Comparison of ENCODE assay signal across 27 cellular contexts in the genomic region with DNA sequence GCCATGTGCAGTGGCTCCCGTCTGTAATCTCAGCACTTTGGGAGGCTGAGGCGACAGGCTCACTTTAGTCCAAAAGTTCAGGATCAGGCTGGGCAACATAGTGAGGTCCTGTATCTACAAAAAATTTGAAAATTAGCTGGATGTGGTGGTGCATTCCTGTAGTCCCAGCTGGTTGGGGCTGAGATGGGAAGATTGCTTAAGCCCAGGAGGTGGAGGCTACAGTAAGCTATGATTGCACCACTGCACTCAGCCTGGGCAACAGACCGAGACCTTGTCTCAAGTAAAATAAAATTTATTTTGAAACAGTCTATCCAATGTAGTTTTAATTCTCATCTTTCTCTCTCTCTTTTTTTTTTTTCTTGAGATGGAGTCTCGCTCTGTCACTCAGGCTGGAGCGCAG. TPM values are rescaled to one million over a fixed set of nuclear protein-coding genes. Genes with fewer than 3 reads are reported as not detected.
DNase-seq lines count a peak whose midpoint lies in the region; ATAC-seq and TF ChIP-seq lines count a peak whose summit lies in the region.
"Had no signal": no experiment of that assay in that cellular context is flagged by ENCODE, and none has a peak within 500 bp of the region (broad histone marks: within the 10 kb centered on the region; RNA-seq: fewer than 3 reads in every experiment).

No MANE protein-coding gene starts in this region.

- H3K9me3 ChIP-seq in adipocyte (ENCODE audit: control insufficient read depth, low read length), result peaks cover 9% of the 10 kb centered on the region
- H3K9me3 ChIP-seq in suprapubic skin, result no peaks in the 10 kb centered on the region
- no peaks in the 10 kb centered on the region for H3K9me3 ChIP-seq in CD4-positive, alpha-beta T cell (ENCODE audit: control insufficient read depth, low read length)
- H3K9me3 ChIP-seq: Caco-2, SK-N-SH, tibial artery had no signal

- H3K27ac Mint-ChIP-seq in CD4-positive, alpha-beta T cell, result no peak overlapping the region
- H3K27ac Mint-ChIP-seq: activated T-cell treated with anti-CD3 and anti-CD28 coated beads, Interleukin-2, amount 50 U/mL, for 72 hours; H9; nephron; stimulated activated naive CD8-positive, alpha-beta T cell treated with anti-CD3 and anti-CD28 coated beads, Interleukin-15, Interleukin-2, amounts not matched to agents 100 ng/mL and 50 ng/mL, for 24 hours; T-helper 1 cell treated with Interleukin-12 subunit alpha and Interleukin-12 subunit beta and Interleukin-4 antibody, amounts not matched to agents 30 μg/mL and 1 μg/mL, for 36 hours had no signal

- DNase-seq in adipocyte (ENCODE audit: low read depth) (peak; percentile 70), fibroblast of gingiva (ENCODE audit: low read depth) (peak; percentile 70), left lobe of liver (ENCODE audit: low spot score) (no peak), suprapubic skin (ENCODE audit: low spot score in 2 of 2) (peak; percentile 13 to 35), cortex of kidney (lab: John Stamatoyannopoulos, UW) (no peak)
- no peak for DNase-seq in activated naive CD4-positive, alpha-beta T cell treated with Interleukin-2 at 50 U/mL for 16 hours
- DNase-seq in CD4-positive, alpha-beta T cell, result no peak
- DNase-seq: activated CD4-positive, alpha-beta T cell treated with anti-CD3 and anti-CD28 coated beads, Interleukin-2, amount 50 U/mL, for 4 hours; activated T-cell treated with anti-CD3 and anti-CD28 coated beads, Interleukin-2, amount 50 U/mL, for 72 hours; brain microvascular endothelial cell; Caco-2; DMS53; effector CD4-positive, alpha-beta T cell; H9; MV-4-11; NCI-H146; NCI-H748 treated with DMSO at 0.1 percent for 48 hours; SK-N-SH; small intestine; stimulated activated CD4-positive, alpha-beta T cell treated with anti-CD3 and anti-CD28 coated beads, Interleukin-1b, Interleukin-23, amount 100 ng/mL, for 48 hours; tibial artery had no signal

- peaks cover 35% of the 10 kb centered on the region for H3K36me3 Mint-ChIP-seq in CD4-positive, alpha-beta T cell (ENCODE audit: low read depth)

- POLR2A ChIA-PET in CD4-positive, alpha-beta T cell (lab: Charles Lee), result interaction anchor here (0.6 kb wide), 1 partner anchor 21 kb away, joined by 3 read pairs; a partner anchor contains a TSS

- H3K27ac ChIP-seq in suprapubic skin, result no peak overlapping the region
- no peak overlapping the region for H3K27ac ChIP-seq in CD4-positive, alpha-beta T cell (ENCODE audit: low read depth, low read length)
- H3K27ac ChIP-seq: BLaER1, brain microvascular endothelial cell, HL-60, tibial artery had no signal

- CTCF ChIA-PET in CD4-positive, alpha-beta T cell (lab: Charles Lee), result no interaction called here

- H3K4me3 ChIP-seq in adipocyte (ENCODE audit: low read length), result no peak overlapping the region
- H3K4me3 ChIP-seq in suprapubic skin, result no peak overlapping the region
- H3K4me3 ChIP-seq: BLaER1, tibial artery had no signal

- ATAC-seq in left lobe of liver, result peak; percentile 47
- no peak for ATAC-seq in CD4-positive, alpha-beta T cell (ENCODE audit: poor library complexity)
- ATAC-seq: activated T-cell treated with anti-CD3 and anti-CD28 coated beads, Interleukin-2, amount 50 U/mL, for 72 hours; Right ventricle myocardium inferior had no signal

- no peak for TF ChIP-seq EP300 in suprapubic skin (IDR thresholded peaks at IDR 0.05)

- peaks cover 12% of the 10 kb centered on the region for H3K4me1 ChIP-seq in adipocyte (ENCODE audit: control insufficient read depth, insufficient read depth, low read length)
- H3K4me1 ChIP-seq in suprapubic skin, result no peaks in the 10 kb centered on the region
- H3K4me1 ChIP-seq: BLaER1, Caco-2, tibial artery had no signal

- intact Hi-C loops in CD4-positive, alpha-beta T cell (cut with DNase I, micrococcal nuclease), result no loop called here

- no peaks in the 10 kb centered on the region for H3K27me3 Mint-ChIP-seq in CD4-positive, alpha-beta T cell
- H3K27me3 Mint-ChIP-seq: stimulated activated naive CD8-positive, alpha-beta T cell treated with anti-CD3 and anti-CD28 coated beads, Interleukin-15, Interleukin-2, amounts not matched to agents 100 ng/mL and 50 ng/mL, for 24 hours had no signal

- peaks cover 8% of the 10 kb centered on the region for H3K36me3 ChIP-seq in adipocyte (ENCODE audit: control insufficient read depth, insufficient read depth, low read length, severe bottlenecking)
- peaks cover 18% of the 10 kb centered on the region for H3K36me3 ChIP-seq in suprapubic skin
- H3K36me3 ChIP-seq: brain microvascular endothelial cell had no signal

- no peaks in the 10 kb centered on the region for H3K27me3 ChIP-seq in adipocyte (replicated peaks; ENCODE audit: control insufficient read depth, insufficient read depth, low read length)
- H3K27me3 ChIP-seq in suprapubic skin, result no peaks in the 10 kb centered on the region
- H3K27me3 ChIP-seq in CD4-positive, alpha-beta T cell (ENCODE audit: control insufficient read depth, insufficient read depth, low read length), result no peaks in the 10 kb centered on the region
- H3K27me3 ChIP-seq: brain microvascular endothelial cell, tibial artery had no signal

- 89% methylated on average over 5 of the region's 5 CpGs for WGBS in suprapubic skin

- no peak for TF ChIP-seq POLR2A in suprapubic skin (IDR thresholded peaks at IDR 0.05)

- TF ChIP-seq CTCF in suprapubic skin (IDR thresholded peaks at IDR 0.05), result no peak
- TF ChIP-seq CTCF in CD4-positive, alpha-beta T cell (IDR thresholded peaks at IDR 0.05), result no peak

- no peaks in the 10 kb centered on the region for H3K9me3 Mint-ChIP-seq in CD4-positive, alpha-beta T cell
- H3K9me3 Mint-ChIP-seq: activated T-cell treated with anti-CD3 and anti-CD28 coated beads, Interleukin-2, amount 50 U/mL, for 72 hours; stimulated activated naive CD8-positive, alpha-beta T cell treated with anti-CD3 and anti-CD28 coated beads, Interleukin-15, Interleukin-2, amounts not matched to agents 100 ng/mL and 50 ng/mL, for 24 hours; T-helper 1 cell treated with Interleukin-12 subunit alpha and Interleukin-12 subunit beta and Interleukin-4 antibody, amounts not matched to agents 30 μg/mL and 1 μg/mL, for 36 hours had no signal

- no peak overlapping the region for H3K9ac ChIP-seq in adipocyte (ENCODE audit: low read length)
- H3K9ac ChIP-seq: BLaER1, SK-N-SH had no signal

- H3K4me1 Mint-ChIP-seq in CD4-positive, alpha-beta T cell (ENCODE audit: low read depth), result peaks cover 4% of the 10 kb centered on the region
- H3K4me1 Mint-ChIP-seq: H9, nephron had no signal

- no peak overlapping the region for H3K4me3 Mint-ChIP-seq in CD4-positive, alpha-beta T cell
- H3K4me3 Mint-ChIP-seq: activated T-cell treated with anti-CD3 and anti-CD28 coated beads, Interleukin-2, amount 50 U/mL, for 72 hours; H9; nephron; stimulated activated naive CD8-positive, alpha-beta T cell treated with anti-CD3 and anti-CD28 coated beads, Interleukin-15, Interleukin-2, amounts not matched to agents 100 ng/mL and 50 ng/mL, for 24 hours; T-helper 1 cell treated with Interleukin-12 subunit alpha and Interleukin-12 subunit beta and Interleukin-4 antibody, amounts not matched to agents 30 μg/mL and 1 μg/mL, for 36 hours had no signal

RNA-seq across cellular contexts. Expression of a gene that starts 21.1 kb away (rescaled TPM):
- total RNA-seq in left lobe of liver, result 15.0 TPM
- total RNA-seq in suprapubic skin, result 10 to 100 TPM; 27.9 to 33.1 (median 30.2) TPM
- total RNA-seq in CD4-positive, alpha-beta T cell, result 10 to 100 TPM; 27.3 to 29.4 TPM

RNA-seq across cellular contexts. Expression of a gene that starts 21.6 kb away (rescaled TPM):
- total RNA-seq in left lobe of liver (67.1 TPM), suprapubic skin (10 to 100 TPM; 28.0 to 67.3 (median 51.7) TPM)
- total RNA-seq in CD4-positive, alpha-beta T cell, result 10 to 100 TPM; 50.1 to 53.2 TPM

RNA-seq across cellular contexts. Expression of a gene that starts 27.5 kb away (rescaled TPM):
- total RNA-seq in left lobe of liver (87.2 TPM), suprapubic skin (100 to 1,000 TPM; 146 to 186 (median 157) TPM)
- 10 to 100 TPM; 70.0 to 72.1 TPM for total RNA-seq in CD4-positive, alpha-beta T cell

RNA-seq across cellular contexts. Expression of a gene that starts 52.4 kb away (rescaled TPM):
- 21.7 TPM for total RNA-seq in left lobe of liver
- 10 to 100 TPM; 70.5 to 90.1 (median 88.0) TPM for total RNA-seq in suprapubic skin
- 100 to 1,000 TPM; 182 to 190 TPM for total RNA-seq in CD4-positive, alpha-beta T cell

Comparison
In these comparisons a context has a peak if more than half of its experiments do, and no peak if none do; other contexts are left out.
1. DNase-seq: peak in adipocyte (single experiment), fibroblast of gingiva (single experiment) and suprapubic skin (2 of 2); none in left lobe of liver (single experiment), activated naive CD4-positive, alpha-beta T cell treated with Interleukin-2 at 50 U/mL for 16 hours (single experiment), cortex of kidney (single experiment) and CD4-positive, alpha-beta T cell (0 of 10).